ENCODE assay signal across 1 cellular context in the genomic region with DNA sequence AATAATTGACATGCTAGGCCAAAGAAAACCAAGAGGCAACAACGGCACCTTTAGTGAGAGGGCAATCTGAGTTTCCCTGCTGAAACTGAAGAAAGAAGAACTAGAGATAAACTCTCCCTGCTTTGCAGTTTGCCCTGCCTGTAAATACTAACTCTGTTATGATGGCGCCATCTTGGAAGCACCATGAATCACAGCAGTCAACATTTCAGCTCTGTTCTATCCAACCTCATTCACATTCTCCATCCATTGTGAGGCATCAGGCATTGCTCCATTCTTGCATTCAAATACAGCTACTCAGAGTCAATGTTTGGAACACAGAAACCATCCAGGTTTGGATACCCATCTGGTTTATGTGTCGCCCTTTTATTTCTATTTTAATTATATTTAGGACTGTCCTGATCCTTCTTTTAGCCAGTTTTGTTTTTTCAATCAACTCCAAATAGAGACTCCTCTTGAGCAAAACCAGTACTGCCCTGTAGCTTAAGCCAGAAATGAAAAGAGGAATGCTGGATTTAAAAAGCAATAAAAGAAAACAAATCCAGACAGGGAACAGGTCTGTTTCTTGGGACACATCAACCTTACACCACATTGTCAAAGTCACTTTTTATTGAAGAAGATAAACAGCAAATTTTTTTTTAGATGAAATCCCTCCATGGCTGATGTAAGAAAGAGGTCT.
TF ChIP-seq lines count a peak whose summit lies in the region.

No MANE protein-coding gene starts in this region.

TF ChIP-seq in GM23338, 12 proteins besides CTCF, POLR2A, EP300 and RAD21 (continued from another document):
- TF ChIP-seq, protein P1, sequence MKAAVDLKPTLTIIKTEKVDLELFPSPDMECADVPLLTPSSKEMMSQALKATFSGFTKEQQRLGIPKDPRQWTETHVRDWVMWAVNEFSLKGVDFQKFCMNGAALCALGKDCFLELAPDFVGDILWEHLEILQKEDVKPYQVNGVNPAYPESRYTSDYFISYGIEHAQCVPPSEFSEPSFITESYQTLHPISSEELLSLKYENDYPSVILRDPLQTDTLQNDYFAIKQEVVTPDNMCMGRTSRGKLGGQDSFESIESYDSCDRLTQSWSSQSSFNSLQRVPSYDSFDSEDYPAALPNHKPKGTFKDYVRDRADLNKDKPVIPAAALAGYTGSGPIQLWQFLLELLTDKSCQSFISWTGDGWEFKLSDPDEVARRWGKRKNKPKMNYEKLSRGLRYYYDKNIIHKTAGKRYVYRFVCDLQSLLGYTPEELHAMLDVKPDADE (IDR thresholded peaks at IDR 0.05): no peak
- TF ChIP-seq, protein P2, sequence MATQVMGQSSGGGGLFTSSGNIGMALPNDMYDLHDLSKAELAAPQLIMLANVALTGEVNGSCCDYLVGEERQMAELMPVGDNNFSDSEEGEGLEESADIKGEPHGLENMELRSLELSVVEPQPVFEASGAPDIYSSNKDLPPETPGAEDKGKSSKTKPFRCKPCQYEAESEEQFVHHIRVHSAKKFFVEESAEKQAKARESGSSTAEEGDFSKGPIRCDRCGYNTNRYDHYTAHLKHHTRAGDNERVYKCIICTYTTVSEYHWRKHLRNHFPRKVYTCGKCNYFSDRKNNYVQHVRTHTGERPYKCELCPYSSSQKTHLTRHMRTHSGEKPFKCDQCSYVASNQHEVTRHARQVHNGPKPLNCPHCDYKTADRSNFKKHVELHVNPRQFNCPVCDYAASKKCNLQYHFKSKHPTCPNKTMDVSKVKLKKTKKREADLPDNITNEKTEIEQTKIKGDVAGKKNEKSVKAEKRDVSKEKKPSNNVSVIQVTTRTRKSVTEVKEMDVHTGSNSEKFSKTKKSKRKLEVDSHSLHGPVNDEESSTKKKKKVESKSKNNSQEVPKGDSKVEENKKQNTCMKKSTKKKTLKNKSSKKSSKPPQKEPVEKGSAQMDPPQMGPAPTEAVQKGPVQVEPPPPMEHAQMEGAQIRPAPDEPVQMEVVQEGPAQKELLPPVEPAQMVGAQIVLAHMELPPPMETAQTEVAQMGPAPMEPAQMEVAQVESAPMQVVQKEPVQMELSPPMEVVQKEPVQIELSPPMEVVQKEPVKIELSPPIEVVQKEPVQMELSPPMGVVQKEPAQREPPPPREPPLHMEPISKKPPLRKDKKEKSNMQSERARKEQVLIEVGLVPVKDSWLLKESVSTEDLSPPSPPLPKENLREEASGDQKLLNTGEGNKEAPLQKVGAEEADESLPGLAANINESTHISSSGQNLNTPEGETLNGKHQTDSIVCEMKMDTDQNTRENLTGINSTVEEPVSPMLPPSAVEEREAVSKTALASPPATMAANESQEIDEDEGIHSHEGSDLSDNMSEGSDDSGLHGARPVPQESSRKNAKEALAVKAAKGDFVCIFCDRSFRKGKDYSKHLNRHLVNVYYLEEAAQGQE (IDR thresholded peaks at IDR 0.05; ENCODE audit: unreplicated experiment): no peak
- TF ChIP-seq STAT1 (IDR thresholded peaks at IDR 0.05; ENCODE audit: unreplicated experiment) (no peak), POLR2AphosphoS5 (IDR thresholded peaks at IDR 0.05; ENCODE audit: low read depth) (no peak), ZNF331 (CRISPR knock-in tag; IDR thresholded peaks at IDR 0.05; ENCODE audit: low read depth) (no peak), ZNF114 (CRISPR knock-in tag; IDR thresholded peaks at IDR 0.05) (no peak), EZH2 (IDR thresholded peaks at IDR 0.05; ENCODE audit: low read depth, unreplicated experiment) (no peak), NANOG (IDR thresholded peaks at IDR 0.05; ENCODE audit: borderline replicate concordance) (no peak), CREB1 (CRISPR knock-in tag; IDR thresholded peaks at IDR 0.05; ENCODE audit: low read depth) (no peak)
- TF ChIP-seq, protein P3, sequence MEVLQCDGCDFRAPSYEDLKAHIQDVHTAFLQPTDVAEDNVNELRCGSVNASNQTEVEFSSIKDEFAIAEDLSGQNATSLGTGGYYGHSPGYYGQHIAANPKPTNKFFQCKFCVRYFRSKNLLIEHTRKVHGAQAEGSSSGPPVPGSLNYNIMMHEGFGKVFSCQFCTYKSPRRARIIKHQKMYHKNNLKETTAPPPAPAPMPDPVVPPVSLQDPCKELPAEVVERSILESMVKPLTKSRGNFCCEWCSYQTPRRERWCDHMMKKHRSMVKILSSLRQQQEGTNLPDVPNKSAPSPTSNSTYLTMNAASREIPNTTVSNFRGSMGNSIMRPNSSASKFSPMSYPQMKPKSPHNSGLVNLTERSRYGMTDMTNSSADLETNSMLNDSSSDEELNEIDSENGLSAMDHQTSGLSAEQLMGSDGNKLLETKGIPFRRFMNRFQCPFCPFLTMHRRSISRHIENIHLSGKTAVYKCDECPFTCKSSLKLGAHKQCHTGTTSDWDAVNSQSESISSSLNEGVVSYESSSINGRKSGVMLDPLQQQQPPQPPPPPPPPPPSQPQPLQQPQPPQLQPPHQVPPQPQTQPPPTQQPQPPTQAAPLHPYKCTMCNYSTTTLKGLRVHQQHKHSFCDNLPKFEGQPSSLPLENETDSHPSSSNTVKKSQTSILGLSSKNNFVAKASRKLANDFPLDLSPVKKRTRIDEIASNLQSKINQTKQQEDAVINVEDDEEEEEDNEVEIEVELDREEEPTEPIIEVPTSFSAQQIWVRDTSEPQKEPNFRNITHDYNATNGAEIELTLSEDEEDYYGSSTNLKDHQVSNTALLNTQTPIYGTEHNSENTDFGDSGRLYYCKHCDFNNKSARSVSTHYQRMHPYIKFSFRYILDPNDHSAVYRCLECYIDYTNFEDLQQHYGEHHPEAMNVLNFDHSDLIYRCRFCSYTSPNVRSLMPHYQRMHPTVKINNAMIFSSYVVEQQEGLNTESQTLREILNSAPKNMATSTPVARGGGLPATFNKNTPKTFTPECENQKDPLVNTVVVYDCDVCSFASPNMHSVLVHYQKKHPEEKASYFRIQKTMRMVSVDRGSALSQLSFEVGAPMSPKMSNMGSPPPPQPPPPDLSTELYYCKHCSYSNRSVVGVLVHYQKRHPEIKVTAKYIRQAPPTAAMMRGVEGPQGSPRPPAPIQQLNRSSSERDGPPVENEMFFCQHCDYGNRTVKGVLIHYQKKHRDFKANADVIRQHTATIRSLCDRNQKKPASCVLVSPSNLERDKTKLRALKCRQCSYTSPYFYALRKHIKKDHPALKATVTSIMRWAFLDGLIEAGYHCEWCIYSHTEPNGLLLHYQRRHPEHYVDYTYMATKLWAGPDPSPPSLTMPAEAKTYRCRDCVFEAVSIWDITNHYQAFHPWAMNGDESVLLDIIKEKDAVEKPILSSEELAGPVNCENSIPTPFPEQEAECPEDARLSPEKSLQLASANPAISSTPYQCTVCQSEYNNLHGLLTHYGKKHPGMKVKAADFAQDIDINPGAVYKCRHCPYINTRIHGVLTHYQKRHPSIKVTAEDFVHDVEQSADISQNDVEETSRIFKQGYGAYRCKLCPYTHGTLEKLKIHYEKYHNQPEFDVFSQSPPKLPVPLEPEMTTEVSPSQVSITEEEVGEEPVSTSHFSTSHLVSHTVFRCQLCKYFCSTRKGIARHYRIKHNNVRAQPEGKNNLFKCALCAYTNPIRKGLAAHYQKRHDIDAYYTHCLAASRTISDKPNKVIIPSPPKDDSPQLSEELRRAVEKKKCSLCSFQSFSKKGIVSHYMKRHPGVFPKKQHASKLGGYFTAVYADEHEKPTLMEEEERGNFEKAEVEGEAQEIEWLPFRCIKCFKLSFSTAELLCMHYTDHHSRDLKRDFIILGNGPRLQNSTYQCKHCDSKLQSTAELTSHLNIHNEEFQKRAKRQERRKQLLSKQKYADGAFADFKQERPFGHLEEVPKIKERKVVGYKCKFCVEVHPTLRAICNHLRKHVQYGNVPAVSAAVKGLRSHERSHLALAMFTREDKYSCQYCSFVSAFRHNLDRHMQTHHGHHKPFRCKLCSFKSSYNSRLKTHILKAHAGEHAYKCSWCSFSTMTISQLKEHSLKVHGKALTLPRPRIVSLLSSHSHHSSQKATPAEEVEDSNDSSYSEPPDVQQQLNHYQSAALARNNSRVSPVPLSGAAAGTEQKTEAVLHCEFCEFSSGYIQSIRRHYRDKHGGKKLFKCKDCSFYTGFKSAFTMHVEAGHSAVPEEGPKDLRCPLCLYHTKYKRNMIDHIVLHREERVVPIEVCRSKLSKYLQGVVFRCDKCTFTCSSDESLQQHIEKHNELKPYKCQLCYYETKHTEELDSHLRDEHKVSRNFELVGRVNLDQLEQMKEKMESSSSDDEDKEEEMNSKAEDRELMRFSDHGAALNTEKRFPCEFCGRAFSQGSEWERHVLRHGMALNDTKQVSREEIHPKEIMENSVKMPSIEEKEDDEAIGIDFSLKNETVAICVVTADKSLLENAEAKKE (CRISPR knock-in tag; IDR thresholded peaks at IDR 0.05): no peak
TF ChIP-seq in GM23338: peak in this region for 0.
